ENCODE assay signal across 9 cellular contexts in genomic region chr1:10399487-10399917, GRCh38. TPM values are rescaled to one million over a fixed set of nuclear protein-coding genes. Genes with fewer than 3 reads are reported as not detected.
DNase-seq lines count a peak whose midpoint lies in the region; ATAC-seq, FAIRE-seq and TF ChIP-seq lines count a peak whose summit lies in the region.
"Had no signal": no experiment of that assay in that cellular context is flagged by ENCODE, and none has a peak within 500 bp of the region (broad histone marks: within the 10 kb centered on the region; RNA-seq: fewer than 3 reads in every experiment).

No MANE protein-coding gene starts in this region.

- peak overlapping the region; percentile 98 for H3K4me3 Mint-ChIP-seq in natural killer cell treated with Interleukin-12 subunit alpha and Interleukin-12 subunit beta and Interleukin-15 and Interleukin-18, amount 100 ng/mL, for 72 hours

- no peak overlapping the region for H2AFZ ChIP-seq in fibroblast of lung (ENCODE audit: low read length)

- peak overlapping the region; percentile 85 for H3K9ac ChIP-seq in fibroblast of lung (ENCODE audit: insufficient read depth, low read length)

- peaks cover 24% of the 10 kb centered on the region for H3K79me2 ChIP-seq in fibroblast of lung (ENCODE audit: control insufficient read depth, insufficient read depth, low read length)

- no peaks in the 10 kb centered on the region for H4K20me1 ChIP-seq in fibroblast of lung (ENCODE audit: control insufficient read depth, extremely low read depth, insufficient read depth, low read length)

- peak; percentile 10 for ATAC-seq in GM21515 (IDR thresholded peaks at IDR 0.05; ENCODE audit: unreplicated experiment)
- no peak for ATAC-seq in natural killer cell treated with Interleukin-12 subunit alpha and Interleukin-12 subunit beta and Interleukin-15 and Interleukin-18, amount 100 ng/mL, for 72 hours
- no peak for ATAC-seq in HG02970 (IDR thresholded peaks at IDR 0.05; ENCODE audit: low FRiP score, unreplicated experiment)
- no peak for ATAC-seq in GM18502 (IDR thresholded peaks at IDR 0.05; ENCODE audit: poor library complexity, unreplicated experiment)

- no peaks in the 10 kb centered on the region for H3K9me3 Mint-ChIP-seq in natural killer cell treated with Interleukin-12 subunit alpha and Interleukin-12 subunit beta and Interleukin-15 and Interleukin-18, amount 100 ng/mL, for 72 hours

- H3K4me3 ChIP-seq in WI38 (ENCODE audit: low read depth, low read length) (peak overlapping the region; percentile 75), fibroblast of lung (replicated peaks in 1 of 4; ENCODE audit: control extremely low read depth in 1 of 4, insufficient read depth in 1 of 4, low read depth in 3 of 4, low read length in 4 of 4) (peak overlapping the region; percentile 70 to 94 (median 73))

- peak overlapping the region; percentile 92 for H3K4me2 ChIP-seq in fibroblast of lung (ENCODE audit: extremely low read depth, insufficient read depth, low read length)

- H3K36me3 Mint-ChIP-seq in natural killer cell treated with Interleukin-12 subunit alpha and Interleukin-12 subunit beta and Interleukin-15 and Interleukin-18, amount 100 ng/mL, for 72 hours = peaks cover 29% of the 10 kb centered on the region

- no peaks in the 10 kb centered on the region for H3K27me3 ChIP-seq in fibroblast of lung (ENCODE audit: control insufficient read depth, insufficient read depth, low read length)

- DNase-seq in Ammon's horn (ENCODE audit: low spot score) = peak; percentile 34
- peak; percentile 35 to 71 for DNase-seq in fibroblast of lung (ENCODE audit: low read depth in 2 of 2)
- DNase-seq in natural killer cell treated with Interleukin-12 subunit alpha and Interleukin-12 subunit beta and Interleukin-15 and Interleukin-18, amount 100 ng/mL, for 72 hours (ENCODE audit: low spot score) = no peak
- no peak for DNase-seq in GM12892 (ENCODE audit: insufficient read length)

- FAIRE-seq in GM12892 (lab: Jason Lieb, UNC) = no peak

- H3K4me1 Mint-ChIP-seq in natural killer cell treated with Interleukin-12 subunit alpha and Interleukin-12 subunit beta and Interleukin-15 and Interleukin-18, amount 100 ng/mL, for 72 hours (ENCODE audit: low read depth in 2 of 2) = peaks cover 37 to 38% of the 10 kb centered on the region in 2 donors

- peaks cover 1% of the 10 kb centered on the region for H3K36me3 ChIP-seq in fibroblast of lung (ENCODE audit: control insufficient read depth, insufficient read depth, low read length)

- H3K27ac Mint-ChIP-seq in natural killer cell treated with Interleukin-12 subunit alpha and Interleukin-12 subunit beta and Interleukin-15 and Interleukin-18, amount 100 ng/mL, for 72 hours = peak overlapping the region; percentile 84 to 99

- no peak for TF ChIP-seq POLR2A in GM12892 (IDR thresholded peaks at IDR 0.05; ENCODE audit: low read depth, low read length)

- H3K27me3 Mint-ChIP-seq in natural killer cell treated with Interleukin-12 subunit alpha and Interleukin-12 subunit beta and Interleukin-15 and Interleukin-18, amount 100 ng/mL, for 72 hours = no peaks in the 10 kb centered on the region

- no peaks in the 10 kb centered on the region for H3K9me3 ChIP-seq in fibroblast of lung (ENCODE audit: control insufficient read depth, insufficient read depth, low read depth, low read length)

- peak overlapping the region; percentile 78 for H3K27ac ChIP-seq in fibroblast of lung (ENCODE audit: insufficient read depth, low read length)

- H3K4me1 ChIP-seq in fibroblast of lung (ENCODE audit: control insufficient read depth, extremely low read depth, insufficient read depth, low read length) = peaks cover 8% of the 10 kb centered on the region

- no peak for TF ChIP-seq CTCF in WI38 (IDR thresholded peaks at IDR 0.05; ENCODE audit: low read depth, low read length)
- no peak for TF ChIP-seq CTCF in fibroblast of lung (conservative IDR thresholded peaks at IDR 0.05 in 1 of 2, IDR thresholded peaks at IDR 0.05 in 1 of 2; ENCODE audit: low read depth in 1 of 2, low read length in 2 of 2)

RNA-seq across cellular contexts. Expression of gene PGD, which starts 0.6 kb away (rescaled TPM):
- total RNA-seq in fibroblast of lung = 135 and 158 TPM in 2 replicates
- polyA plus RNA-seq in fibroblast of lung = 121 and 179 TPM in 2 replicates
- 286 and 450 TPM in 2 replicates for polyA plus RNA-seq in fibroblast of lung (2012)
- 297 and 415 TPM in 2 replicates for polyA minus RNA-seq in fibroblast of lung (ENCODE audit: low replicate concordance)
- total RNA-seq in natural killer cell treated with Interleukin-12 subunit alpha and Interleukin-12 subunit beta and Interleukin-15 and Interleukin-18, amount 100 ng/mL, for 72 hours = 100 to 1,000 TPM; 289 to 430 TPM
- 119 TPM for polyA plus RNA-seq in GM12892 (2012; ENCODE audit: missing spikeins)

RNA-seq across cellular contexts. Expression of gene CENPS, which starts 30.7 kb away (rescaled TPM):
- total RNA-seq in fibroblast of lung = 7.4 and 10.2 TPM in 2 replicates
- polyA plus RNA-seq in fibroblast of lung = 11.9 and 15.3 TPM in 2 replicates
- polyA plus RNA-seq in fibroblast of lung (2012) = 17.1 and 26.7 TPM in 2 replicates
- 5.3 and 6.1 TPM in 2 replicates for polyA minus RNA-seq in fibroblast of lung (ENCODE audit: low replicate concordance)
- total RNA-seq in natural killer cell treated with Interleukin-12 subunit alpha and Interleukin-12 subunit beta and Interleukin-15 and Interleukin-18, amount 100 ng/mL, for 72 hours = 10 to 100 TPM; 12.6 to 20.7 TPM
- polyA plus RNA-seq in GM12892 (2012; ENCODE audit: missing spikeins) = 19.1 TPM

RNA-seq across cellular contexts. Expression of gene CORT, which starts 50.3 kb away (rescaled TPM):
- total RNA-seq in fibroblast of lung = 0.17 TPM in 1 of 2 replicates, not detected in the other
- polyA plus RNA-seq in fibroblast of lung = not detected in 2 replicates
- 0.21 and 0.31 TPM in 2 replicates for polyA plus RNA-seq in fibroblast of lung (2012)
- polyA minus RNA-seq in fibroblast of lung (ENCODE audit: low replicate concordance) = not detected in 2 replicates
- total RNA-seq in natural killer cell treated with Interleukin-12 subunit alpha and Interleukin-12 subunit beta and Interleukin-15 and Interleukin-18, amount 100 ng/mL, for 72 hours = under 1 TPM; 0.45 to 0.61 TPM
- polyA plus RNA-seq in GM12892 (2012; ENCODE audit: missing spikeins) = not detected
- total RNA-seq: HT1080 had no signal

Comparison
In these comparisons a context has a peak if more than half of its experiments do, and no peak if none do; other contexts are left out.
1. DNase-seq: peak in Ammon's horn (single experiment) and fibroblast of lung (2 of 2); none in natural killer cell treated with Interleukin-12 subunit alpha and Interleukin-12 subunit beta and Interleukin-15 and Interleukin-18, amount 100 ng/mL, for 72 hours (single experiment) and GM12892 (single experiment).